1 cellular context compared by ENCODE assay signal in the genomic region with DNA sequence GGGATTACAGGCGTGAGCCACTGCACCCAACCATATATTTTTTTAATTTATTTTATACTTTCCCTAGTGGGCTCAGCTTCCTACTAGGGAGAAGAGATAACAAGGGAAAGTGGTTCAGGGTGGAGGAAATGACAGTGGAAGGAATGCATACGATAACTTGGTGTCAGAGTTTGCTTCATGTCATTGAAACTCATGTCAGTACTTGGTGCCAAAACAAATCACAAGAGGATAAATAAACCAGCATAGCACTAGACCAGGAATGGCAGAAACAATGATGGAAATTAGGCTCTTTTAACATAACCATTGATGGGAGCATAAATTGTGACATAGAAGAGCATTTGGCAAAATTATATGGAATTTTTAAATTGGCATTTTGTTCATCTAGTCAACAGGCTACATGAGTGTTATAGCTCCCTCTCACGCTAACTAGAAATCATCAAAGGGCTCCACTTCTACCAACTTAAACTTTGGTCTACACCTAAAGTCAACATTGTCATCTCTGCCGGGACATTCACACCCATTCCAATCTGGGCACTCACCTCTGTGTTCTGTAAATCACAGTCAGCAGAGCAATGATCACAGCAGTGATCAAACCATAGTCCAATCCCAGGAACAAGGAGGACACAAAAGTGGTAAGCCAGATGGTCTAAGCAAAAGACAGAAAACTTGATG.
TF ChIP-seq lines count a peak whose summit lies in the region.

No MANE protein-coding gene starts in this region.

TF ChIP-seq in HepG2, 621 proteins besides CTCF, POLR2A, EP300 and RAD21 (continues in another document):
- TF ChIP-seq, protein P1, sequence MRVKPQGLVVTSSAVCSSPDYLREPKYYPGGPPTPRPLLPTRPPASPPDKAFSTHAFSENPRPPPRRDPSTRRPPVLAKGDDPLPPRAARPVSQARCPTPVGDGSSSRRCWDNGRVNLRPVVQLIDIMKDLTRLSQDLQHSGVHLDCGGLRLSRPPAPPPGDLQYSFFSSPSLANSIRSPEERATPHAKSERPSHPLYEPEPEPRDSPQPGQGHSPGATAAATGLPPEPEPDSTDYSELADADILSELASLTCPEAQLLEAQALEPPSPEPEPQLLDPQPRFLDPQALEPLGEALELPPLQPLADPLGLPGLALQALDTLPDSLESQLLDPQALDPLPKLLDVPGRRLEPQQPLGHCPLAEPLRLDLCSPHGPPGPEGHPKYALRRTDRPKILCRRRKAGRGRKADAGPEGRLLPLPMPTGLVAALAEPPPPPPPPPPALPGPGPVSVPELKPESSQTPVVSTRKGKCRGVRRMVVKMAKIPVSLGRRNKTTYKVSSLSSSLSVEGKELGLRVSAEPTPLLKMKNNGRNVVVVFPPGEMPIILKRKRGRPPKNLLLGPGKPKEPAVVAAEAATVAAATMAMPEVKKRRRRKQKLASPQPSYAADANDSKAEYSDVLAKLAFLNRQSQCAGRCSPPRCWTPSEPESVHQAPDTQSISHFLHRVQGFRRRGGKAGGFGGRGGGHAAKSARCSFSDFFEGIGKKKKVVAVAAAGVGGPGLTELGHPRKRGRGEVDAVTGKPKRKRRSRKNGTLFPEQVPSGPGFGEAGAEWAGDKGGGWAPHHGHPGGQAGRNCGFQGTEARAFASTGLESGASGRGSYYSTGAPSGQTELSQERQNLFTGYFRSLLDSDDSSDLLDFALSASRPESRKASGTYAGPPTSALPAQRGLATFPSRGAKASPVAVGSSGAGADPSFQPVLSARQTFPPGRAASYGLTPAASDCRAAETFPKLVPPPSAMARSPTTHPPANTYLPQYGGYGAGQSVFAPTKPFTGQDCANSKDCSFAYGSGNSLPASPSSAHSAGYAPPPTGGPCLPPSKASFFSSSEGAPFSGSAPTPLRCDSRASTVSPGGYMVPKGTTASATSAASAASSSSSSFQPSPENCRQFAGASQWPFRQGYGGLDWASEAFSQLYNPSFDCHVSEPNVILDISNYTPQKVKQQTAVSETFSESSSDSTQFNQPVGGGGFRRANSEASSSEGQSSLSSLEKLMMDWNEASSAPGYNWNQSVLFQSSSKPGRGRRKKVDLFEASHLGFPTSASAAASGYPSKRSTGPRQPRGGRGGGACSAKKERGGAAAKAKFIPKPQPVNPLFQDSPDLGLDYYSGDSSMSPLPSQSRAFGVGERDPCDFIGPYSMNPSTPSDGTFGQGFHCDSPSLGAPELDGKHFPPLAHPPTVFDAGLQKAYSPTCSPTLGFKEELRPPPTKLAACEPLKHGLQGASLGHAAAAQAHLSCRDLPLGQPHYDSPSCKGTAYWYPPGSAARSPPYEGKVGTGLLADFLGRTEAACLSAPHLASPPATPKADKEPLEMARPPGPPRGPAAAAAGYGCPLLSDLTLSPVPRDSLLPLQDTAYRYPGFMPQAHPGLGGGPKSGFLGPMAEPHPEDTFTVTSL (CRISPR knock-in tag; IDR thresholded peaks at IDR 0.05; ENCODE audit: borderline replicate concordance): peak; percentile 76; the same call in 1 of the 2 replicates
- TF ChIP-seq, protein P2, sequence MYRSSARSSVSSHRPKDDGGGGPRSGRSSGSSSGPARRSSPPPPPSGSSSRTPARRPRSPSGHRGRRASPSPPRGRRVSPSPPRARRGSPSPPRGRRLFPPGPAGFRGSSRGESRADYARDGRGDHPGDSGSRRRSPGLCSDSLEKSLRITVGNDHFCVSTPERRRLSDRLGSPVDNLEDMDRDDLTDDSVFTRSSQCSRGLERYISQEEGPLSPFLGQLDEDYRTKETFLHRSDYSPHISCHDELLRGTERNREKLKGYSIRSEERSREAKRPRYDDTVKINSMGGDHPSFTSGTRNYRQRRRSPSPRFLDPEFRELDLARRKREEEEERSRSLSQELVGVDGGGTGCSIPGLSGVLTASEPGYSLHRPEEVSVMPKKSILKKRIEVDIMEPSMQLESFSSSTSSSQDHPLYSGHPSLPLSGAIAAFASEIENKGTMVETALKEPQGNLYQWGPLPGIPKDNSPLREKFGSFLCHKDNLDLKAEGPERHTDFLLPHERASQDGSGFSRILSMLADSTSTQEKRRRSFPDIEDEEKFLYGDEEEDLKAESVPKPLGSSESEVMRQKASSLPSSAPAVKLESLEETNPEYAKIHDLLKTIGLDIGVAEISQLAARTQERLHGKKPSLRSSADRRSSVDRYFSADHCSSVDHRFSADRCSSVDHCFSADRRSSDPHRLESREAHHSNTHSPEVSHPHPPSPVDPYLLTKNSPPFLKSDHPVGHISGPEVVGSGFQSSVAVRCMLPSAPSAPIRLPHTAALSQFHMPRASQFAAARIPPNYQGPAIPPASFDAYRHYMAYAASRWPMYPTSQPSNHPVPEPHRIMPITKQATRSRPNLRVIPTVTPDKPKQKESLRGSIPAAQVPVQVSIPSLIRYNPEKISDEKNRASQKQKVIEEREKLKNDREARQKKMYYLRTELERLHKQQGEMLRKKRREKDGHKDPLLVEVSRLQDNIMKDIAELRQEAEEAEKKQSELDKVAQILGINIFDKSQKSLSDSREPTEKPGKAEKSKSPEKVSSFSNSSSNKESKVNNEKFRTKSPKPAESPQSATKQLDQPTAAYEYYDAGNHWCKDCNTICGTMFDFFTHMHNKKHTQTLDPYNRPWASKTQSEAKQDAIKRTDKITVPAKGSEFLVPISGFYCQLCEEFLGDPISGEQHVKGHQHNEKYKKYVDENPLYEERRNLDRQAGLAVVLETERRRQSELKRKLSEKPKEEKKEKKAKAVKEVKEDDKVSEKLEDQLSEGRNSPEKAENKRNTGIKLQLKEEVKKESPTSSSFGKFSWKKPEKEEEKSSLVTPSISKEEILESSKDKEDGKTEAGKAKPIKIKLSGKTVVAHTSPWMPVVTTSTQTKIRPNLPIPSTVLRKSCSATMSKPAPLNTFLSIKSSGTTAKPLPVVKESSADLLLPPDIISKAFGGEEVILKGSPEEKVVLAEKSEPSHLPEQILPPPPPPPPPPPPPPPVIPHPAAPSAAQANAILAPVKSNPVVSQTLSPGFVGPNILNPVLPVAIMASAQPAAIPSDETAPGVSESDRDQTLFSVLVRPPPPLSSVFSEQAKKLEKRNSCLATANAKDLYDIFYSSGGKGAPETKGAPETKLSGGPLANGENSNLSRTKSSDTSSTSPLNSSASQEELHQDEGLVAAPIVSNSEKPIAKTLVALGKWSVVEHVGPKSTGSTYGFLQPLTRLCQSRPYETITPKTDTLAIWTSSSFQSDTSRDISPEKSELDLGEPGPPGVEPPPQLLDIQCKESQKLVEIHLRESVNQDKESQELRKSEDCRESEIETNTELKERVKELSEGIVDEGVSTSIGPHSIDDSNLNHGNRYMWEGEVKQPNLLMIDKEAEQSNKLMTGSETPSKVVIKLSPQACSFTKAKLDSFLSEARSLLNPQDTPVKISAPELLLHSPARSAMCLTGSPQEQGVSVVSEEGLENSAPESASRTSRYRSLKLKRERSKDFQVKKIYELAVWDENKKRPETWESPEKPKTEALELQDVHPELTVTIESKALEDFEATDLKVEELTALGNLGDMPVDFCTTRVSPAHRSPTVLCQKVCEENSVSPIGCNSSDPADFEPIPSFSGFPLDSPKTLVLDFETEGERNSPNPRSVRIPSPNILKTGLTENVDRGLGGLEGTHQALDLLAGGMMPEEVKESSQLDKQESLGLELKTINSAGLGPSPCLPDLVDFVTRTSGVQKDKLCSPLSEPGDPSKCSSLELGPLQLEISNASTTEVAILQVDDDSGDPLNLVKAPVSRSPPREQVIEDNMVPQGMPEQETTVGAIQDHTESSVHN (CRISPR knock-in tag; IDR thresholded peaks at IDR 0.05): no peak
- TF ChIP-seq ZNF547 (CRISPR knock-in tag; IDR thresholded peaks at IDR 0.05) (no peak), ZNF30 (CRISPR knock-in tag; IDR thresholded peaks at IDR 0.05) (no peak), GTF3A (CRISPR knock-in tag; conservative IDR thresholded peaks at IDR 0.05) (no peak), ATF1 (CRISPR knock-in tag; IDR thresholded peaks at IDR 0.05) (no peak; the same call in 1 of the 2 replicates), FLYWCH1 (CRISPR knock-in tag; IDR thresholded peaks at IDR 0.05) (no peak), SALL1 (CRISPR knock-in tag; IDR thresholded peaks at IDR 0.05) (peak; percentile 57; the same call in 1 of the 2 replicates), ZSCAN30 (CRISPR knock-in tag; IDR thresholded peaks at IDR 0.05) (no peak), ZC3H4 (CRISPR knock-in tag; IDR thresholded peaks at IDR 0.05; ENCODE audit: borderline replicate concordance) (no peak), RCOR2 (CRISPR knock-in tag; IDR thresholded peaks at IDR 0.05) (no peak)
- TF ChIP-seq, protein P3, sequence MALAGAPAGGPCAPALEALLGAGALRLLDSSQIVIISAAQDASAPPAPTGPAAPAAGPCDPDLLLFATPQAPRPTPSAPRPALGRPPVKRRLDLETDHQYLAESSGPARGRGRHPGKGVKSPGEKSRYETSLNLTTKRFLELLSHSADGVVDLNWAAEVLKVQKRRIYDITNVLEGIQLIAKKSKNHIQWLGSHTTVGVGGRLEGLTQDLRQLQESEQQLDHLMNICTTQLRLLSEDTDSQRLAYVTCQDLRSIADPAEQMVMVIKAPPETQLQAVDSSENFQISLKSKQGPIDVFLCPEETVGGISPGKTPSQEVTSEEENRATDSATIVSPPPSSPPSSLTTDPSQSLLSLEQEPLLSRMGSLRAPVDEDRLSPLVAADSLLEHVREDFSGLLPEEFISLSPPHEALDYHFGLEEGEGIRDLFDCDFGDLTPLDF (CRISPR knock-in tag; IDR thresholded peaks at IDR 0.05): no peak
- TF ChIP-seq, protein P4, sequence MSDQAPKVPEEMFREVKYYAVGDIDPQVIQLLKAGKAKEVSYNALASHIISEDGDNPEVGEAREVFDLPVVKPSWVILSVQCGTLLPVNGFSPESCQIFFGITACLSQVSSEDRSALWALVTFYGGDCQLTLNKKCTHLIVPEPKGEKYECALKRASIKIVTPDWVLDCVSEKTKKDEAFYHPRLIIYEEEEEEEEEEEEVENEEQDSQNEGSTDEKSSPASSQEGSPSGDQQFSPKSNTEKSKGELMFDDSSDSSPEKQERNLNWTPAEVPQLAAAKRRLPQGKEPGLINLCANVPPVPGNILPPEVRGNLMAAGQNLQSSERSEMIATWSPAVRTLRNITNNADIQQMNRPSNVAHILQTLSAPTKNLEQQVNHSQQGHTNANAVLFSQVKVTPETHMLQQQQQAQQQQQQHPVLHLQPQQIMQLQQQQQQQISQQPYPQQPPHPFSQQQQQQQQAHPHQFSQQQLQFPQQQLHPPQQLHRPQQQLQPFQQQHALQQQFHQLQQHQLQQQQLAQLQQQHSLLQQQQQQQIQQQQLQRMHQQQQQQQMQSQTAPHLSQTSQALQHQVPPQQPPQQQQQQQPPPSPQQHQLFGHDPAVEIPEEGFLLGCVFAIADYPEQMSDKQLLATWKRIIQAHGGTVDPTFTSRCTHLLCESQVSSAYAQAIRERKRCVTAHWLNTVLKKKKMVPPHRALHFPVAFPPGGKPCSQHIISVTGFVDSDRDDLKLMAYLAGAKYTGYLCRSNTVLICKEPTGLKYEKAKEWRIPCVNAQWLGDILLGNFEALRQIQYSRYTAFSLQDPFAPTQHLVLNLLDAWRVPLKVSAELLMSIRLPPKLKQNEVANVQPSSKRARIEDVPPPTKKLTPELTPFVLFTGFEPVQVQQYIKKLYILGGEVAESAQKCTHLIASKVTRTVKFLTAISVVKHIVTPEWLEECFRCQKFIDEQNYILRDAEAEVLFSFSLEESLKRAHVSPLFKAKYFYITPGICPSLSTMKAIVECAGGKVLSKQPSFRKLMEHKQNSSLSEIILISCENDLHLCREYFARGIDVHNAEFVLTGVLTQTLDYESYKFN (CRISPR knock-in tag; conservative IDR thresholded peaks at IDR 0.05): peak; percentile 95
- TF ChIP-seq, protein P5, sequence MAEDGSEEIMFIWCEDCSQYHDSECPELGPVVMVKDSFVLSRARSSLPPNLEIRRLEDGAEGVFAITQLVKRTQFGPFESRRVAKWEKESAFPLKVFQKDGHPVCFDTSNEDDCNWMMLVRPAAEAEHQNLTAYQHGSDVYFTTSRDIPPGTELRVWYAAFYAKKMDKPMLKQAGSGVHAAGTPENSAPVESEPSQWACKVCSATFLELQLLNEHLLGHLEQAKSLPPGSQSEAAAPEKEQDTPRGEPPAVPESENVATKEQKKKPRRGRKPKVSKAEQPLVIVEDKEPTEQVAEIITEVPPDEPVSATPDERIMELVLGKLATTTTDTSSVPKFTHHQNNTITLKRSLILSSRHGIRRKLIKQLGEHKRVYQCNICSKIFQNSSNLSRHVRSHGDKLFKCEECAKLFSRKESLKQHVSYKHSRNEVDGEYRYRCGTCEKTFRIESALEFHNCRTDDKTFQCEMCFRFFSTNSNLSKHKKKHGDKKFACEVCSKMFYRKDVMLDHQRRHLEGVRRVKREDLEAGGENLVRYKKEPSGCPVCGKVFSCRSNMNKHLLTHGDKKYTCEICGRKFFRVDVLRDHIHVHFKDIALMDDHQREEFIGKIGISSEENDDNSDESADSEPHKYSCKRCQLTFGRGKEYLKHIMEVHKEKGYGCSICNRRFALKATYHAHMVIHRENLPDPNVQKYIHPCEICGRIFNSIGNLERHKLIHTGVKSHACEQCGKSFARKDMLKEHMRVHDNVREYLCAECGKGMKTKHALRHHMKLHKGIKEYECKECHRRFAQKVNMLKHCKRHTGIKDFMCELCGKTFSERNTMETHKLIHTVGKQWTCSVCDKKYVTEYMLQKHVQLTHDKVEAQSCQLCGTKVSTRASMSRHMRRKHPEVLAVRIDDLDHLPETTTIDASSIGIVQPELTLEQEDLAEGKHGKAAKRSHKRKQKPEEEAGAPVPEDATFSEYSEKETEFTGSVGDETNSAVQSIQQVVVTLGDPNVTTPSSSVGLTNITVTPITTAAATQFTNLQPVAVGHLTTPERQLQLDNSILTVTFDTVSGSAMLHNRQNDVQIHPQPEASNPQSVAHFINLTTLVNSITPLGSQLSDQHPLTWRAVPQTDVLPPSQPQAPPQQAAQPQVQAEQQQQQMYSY (CRISPR knock-in tag; IDR thresholded peaks at IDR 0.05): no peak
- TF ChIP-seq, protein P6, sequence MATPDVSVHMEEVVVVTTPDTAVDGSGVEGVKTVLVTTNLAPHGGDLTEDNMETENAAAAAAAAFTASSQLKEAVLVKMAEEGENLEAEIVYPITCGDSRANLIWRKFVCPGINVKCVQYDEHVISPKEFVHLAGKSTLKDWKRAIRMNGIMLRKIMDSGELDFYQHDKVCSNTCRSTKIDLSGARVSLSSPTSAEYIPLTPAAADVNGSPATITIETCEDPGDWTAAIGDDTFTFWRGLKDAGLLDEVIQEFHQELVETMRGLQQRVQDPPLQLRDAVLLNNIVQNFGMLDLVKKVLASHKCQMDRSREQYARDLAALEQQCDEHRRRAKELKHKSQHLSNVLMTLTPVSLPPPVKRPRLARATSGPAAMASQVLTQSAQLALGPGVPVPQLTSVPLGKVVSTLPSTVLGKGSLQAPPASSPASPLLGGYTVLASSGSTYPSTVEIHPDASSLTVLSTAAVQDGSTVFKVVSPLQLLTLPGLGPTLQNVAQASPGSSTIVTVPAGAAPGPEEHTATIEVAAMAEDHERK (CRISPR knock-in tag; IDR thresholded peaks at IDR 0.05; ENCODE audit: low read depth): no peak
